In genomic region chr7:100655908-100656674, GRCh38 we compare ENCODE assay signal across 1 cellular context.
TF ChIP-seq lines count a peak whose summit lies in the region.

ACTL6B (minus strand) TSS chr7:100656448; CDS start chr7:100656354, 94 bp downstream.

TF ChIP-seq in HepG2, 621 proteins besides CTCF, POLR2A, EP300 and RAD21 (continued from another document and continues in another):
- TF ChIP-seq ZNF550 (CRISPR knock-in tag; IDR thresholded peaks at IDR 0.05; ENCODE audit: borderline replicate concordance) (no peak), SKI (IDR thresholded peaks at IDR 0.05; ENCODE audit: partially characterized antibody) (no peak), HNF4A (CRISPR knock-in tag; IDR thresholded peaks at IDR 0.05) (no peak), RARG (CRISPR knock-in tag; IDR thresholded peaks at IDR 0.05; ENCODE audit: low read depth) (no peak), ZNF503 (CRISPR knock-in tag; IDR thresholded peaks at IDR 0.05) (no peak), ZNF609 (CRISPR knock-in tag; IDR thresholded peaks at IDR 0.05; ENCODE audit: borderline replicate concordance) (no peak), ZNF660 (CRISPR knock-in tag; IDR thresholded peaks at IDR 0.05; ENCODE audit: borderline replicate concordance, low read depth) (no peak), HMGA1 (CRISPR knock-in tag; conservative IDR thresholded peaks at IDR 0.05) (no peak), RNF2 (conservative IDR thresholded peaks at IDR 0.05; ENCODE audit: low read depth) (no peak), MEIS2 (CRISPR knock-in tag; IDR thresholded peaks at IDR 0.05) (peak; percentile 80; the same call in 1 of the 2 replicates), CC2D1A (CRISPR knock-in tag; IDR thresholded peaks at IDR 0.05) (no peak), HMG20B (CRISPR knock-in tag; conservative IDR thresholded peaks at IDR 0.05) (no peak), HIVEP1 (CRISPR knock-in tag; IDR thresholded peaks at IDR 0.05) (peak; percentile 86), HOXD1 (CRISPR knock-in tag; IDR thresholded peaks at IDR 0.05) (no peak), NFYC (CRISPR knock-in tag; IDR thresholded peaks at IDR 0.05) (peak; percentile 78), SNAPC4 (CRISPR knock-in tag; IDR thresholded peaks at IDR 0.05) (no peak), CENPX (CRISPR knock-in tag; IDR thresholded peaks at IDR 0.05) (no peak), GMEB2 (CRISPR knock-in tag; IDR thresholded peaks at IDR 0.05; ENCODE audit: low read depth) (no peak), ZNF446 (CRISPR knock-in tag; IDR thresholded peaks at IDR 0.05) (peak; percentile 92; the same call in 1 of the 2 replicates), MAFG (CRISPR knock-in tag; IDR thresholded peaks at IDR 0.05) (no peak), KDM6A (CRISPR knock-in tag; IDR thresholded peaks at IDR 0.05; ENCODE audit: low read depth) (no peak), ZNF296 (CRISPR knock-in tag; conservative IDR thresholded peaks at IDR 0.05) (no peak), ZBTB7B (CRISPR knock-in tag; IDR thresholded peaks at IDR 0.05) (0 out of 2 replicates have a peak, but pooled peaks have one; percentile 42), DRAP1 (CRISPR knock-in tag; IDR thresholded peaks at IDR 0.05) (0 out of 2 replicates have a peak, but pooled peaks have one; percentile 26), ZNF367 (CRISPR knock-in tag; IDR thresholded peaks at IDR 0.05; ENCODE audit: borderline replicate concordance) (no peak), TBP (CRISPR knock-in tag; IDR thresholded peaks at IDR 0.05) (no peak), ZNF337 (CRISPR knock-in tag; IDR thresholded peaks at IDR 0.05; ENCODE audit: borderline replicate concordance, low read depth) (no peak), ZNF276 (CRISPR knock-in tag; IDR thresholded peaks at IDR 0.05; ENCODE audit: low read depth) (no peak), ZBTB46 (CRISPR knock-in tag; IDR thresholded peaks at IDR 0.05; ENCODE audit: borderline replicate concordance) (no peak), SNAI1 (CRISPR knock-in tag; IDR thresholded peaks at IDR 0.05; ENCODE audit: borderline replicate concordance) (peak; percentile 70; the same call in 1 of the 2 replicates), CBX1 (IDR thresholded peaks at IDR 0.05; ENCODE audit: low read depth) (no peak), KLF9 (CRISPR knock-in tag; IDR thresholded peaks at IDR 0.05; ENCODE audit: low read depth) (no peak), ZNF512B (CRISPR knock-in tag; IDR thresholded peaks at IDR 0.05; ENCODE audit: borderline replicate concordance) (no peak), ATF2 (CRISPR knock-in tag; IDR thresholded peaks at IDR 0.05) (peak; percentile 41; the same call in 1 of the 2 replicates), HDAC2 (CRISPR knock-in tag; IDR thresholded peaks at IDR 0.05) (0 out of 2 replicates have a peak, but pooled peaks have one; percentile 26)
